ENCODE assay signal across 8 cellular contexts in the genomic region with DNA sequence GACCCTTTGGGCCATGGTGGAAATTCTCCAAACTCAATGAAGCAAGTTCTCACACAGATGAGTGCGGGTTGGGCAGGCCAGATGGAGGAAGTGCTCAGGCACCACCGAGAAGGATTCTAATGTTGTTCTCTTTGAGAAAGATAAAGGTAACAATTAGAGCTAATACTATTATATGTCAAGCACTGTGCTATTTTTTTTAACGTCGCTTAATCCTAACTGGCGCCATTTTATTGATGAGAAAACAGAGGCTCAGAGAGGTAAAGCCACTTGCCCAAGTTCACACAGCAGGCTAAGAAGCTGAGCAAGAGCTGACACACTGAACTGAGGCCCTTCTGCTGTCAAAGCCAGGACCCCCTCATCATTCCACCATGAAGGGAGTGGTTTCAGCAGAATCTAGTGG. TPM values are rescaled to one million over a fixed set of nuclear protein-coding genes. Genes with fewer than 3 reads are reported as not detected.
DNase-seq lines count a peak whose midpoint lies in the region; ATAC-seq and TF ChIP-seq lines count a peak whose summit lies in the region.

No MANE protein-coding gene starts in this region.

- H3K9me3 Mint-ChIP-seq in mesothelial cell of epicardium = no peaks in the 10 kb centered on the region

- intact Hi-C loops in body of pancreas (cut with DNase I) = no loop called here
- intact Hi-C loops in left colon (cut with DNase I, micrococcal nuclease) = no loop called here
- intact Hi-C loops in head of caudate nucleus (cut with DNase I) = no loop called here

- H3K27ac Mint-ChIP-seq in mesothelial cell of epicardium = peak overlapping the region; percentile 52

- peak overlapping the region; percentile 90 for H3K4me3 ChIP-seq in AG04449 (ENCODE audit: low read depth, low read length)
- H3K4me3 ChIP-seq in HUES64 (ENCODE audit: low read length) = peak overlapping the region; percentile 82
- peak overlapping the region; percentile 90 to 93 for H3K4me3 ChIP-seq in body of pancreas

- no peak for ATAC-seq in body of pancreas
- no peak for ATAC-seq in left colon
- no peak for ATAC-seq in HG03280 (IDR thresholded peaks at IDR 0.05; ENCODE audit: unreplicated experiment)

- TF ChIP-seq CTCF in AG04449 (IDR thresholded peaks at IDR 0.05; ENCODE audit: insufficient read depth, low read length, missing control alignments) (no peak), body of pancreas (IDR thresholded peaks at IDR 0.05) (no peak), mesothelial cell of epicardium (IDR thresholded peaks at IDR 0.05; ENCODE audit: unreplicated experiment) (no peak)

- no peak for TF ChIP-seq POLR2A in body of pancreas (IDR thresholded peaks at IDR 0.05)

- 34% methylated on average over 4 of the region's 5 CpGs for WGBS in HUES64
- WGBS in body of pancreas, 2 donors = 20 to 31% methylated on average over 5 of the region's 5 CpGs

- peak overlapping the region; percentile 90 for H3K4me3 Mint-ChIP-seq in mesothelial cell of epicardium

- H3K9ac ChIP-seq in HUES64 (ENCODE audit: low read depth, low read length) = peak overlapping the region; percentile 81

- no peaks in the 10 kb centered on the region for H3K36me3 Mint-ChIP-seq in mesothelial cell of epicardium

- H3K4me1 ChIP-seq in HUES64 (ENCODE audit: insufficient read depth, low read length) (peaks cover 27% of the 10 kb centered on the region), body of pancreas (peaks cover 47% of the 10 kb centered on the region)

- H3K27ac ChIP-seq in HUES64 (ENCODE audit: low read depth, low read length) (no peak overlapping the region), body of pancreas (no peak overlapping the region)

- H3K27me3 ChIP-seq in HUES64 (ENCODE audit: insufficient read depth, low read length) (no peaks in the 10 kb centered on the region), body of pancreas (no peaks in the 10 kb centered on the region)

- peaks cover 51% of the 10 kb centered on the region for H3K4me1 Mint-ChIP-seq in mesothelial cell of epicardium

- POLR2A ChIA-PET in AG04449 (lab: Yijun Ruan, JAX) = interaction anchor here (2.3 kb wide), 1 partner anchor 125 kb away, joined by 9 read pairs; the partner anchor contains the start of gene PSMC4

- CTCF ChIA-PET in AG04449 (lab: Yijun Ruan, JAX) = interaction anchor here (0.9 to 8.7 kb wide), 18 partner anchors 10 to 294 kb away, joined by 3 to 124 read pairs (median 8); partner anchors contain the start of genes DYRK1B and PSMC4

- H3K9me3 ChIP-seq in HUES64 (ENCODE audit: insufficient read depth, low read depth, low read length) (no peaks in the 10 kb centered on the region), body of pancreas (no peaks in the 10 kb centered on the region)

- DNase-seq in AG04449 (ENCODE audit: low read depth, low spot score) (no peak), body of pancreas (no peak), mesothelial cell of epicardium (ENCODE audit: low spot score in 2 of 2, unreplicated experiment in 2 of 2) (no peak), left colon (no peak), head of caudate nucleus (no peak)
- DNase-seq in stimulated activated CD4-positive, alpha-beta T cell treated with anti-CD3 and anti-CD28 coated beads, Interleukin-15, amount 100 ng/mL, for 24 hours = no peak

- no peaks in the 10 kb centered on the region for H3K27me3 Mint-ChIP-seq in mesothelial cell of epicardium (ENCODE audit: low read depth)

- peaks cover 9% of the 10 kb centered on the region for H3K36me3 ChIP-seq in HUES64 (ENCODE audit: insufficient read depth, low read length)
- no peaks in the 10 kb centered on the region for H3K36me3 ChIP-seq in body of pancreas (replicated peaks in 1 of 2; ENCODE audit: insufficient read depth in 1 of 2, low read depth in 2 of 2)

RNA-seq across cellular contexts. Expression of gene FBL, which starts 1.0 kb away (rescaled TPM):
- polyA plus RNA-seq in HUES64 (2013, experiment 1 of 2) = 368 TPM
- polyA plus RNA-seq in HUES64 (2013, experiment 2 of 2) = 378 TPM
- total RNA-seq in body of pancreas (100 to 1,000 TPM in 1 of 2 donors, 10 to 100 TPM in 1; 90.3 to 118 TPM), mesothelial cell of epicardium (273 to 278 TPM (median 274 TPM) in 3 replicates), left colon (100 to 1,000 TPM; 128 to 166 TPM)

RNA-seq across cellular contexts. Expression of gene DYRK1B, which starts 11.2 kb away (rescaled TPM):
- 9.5 TPM for polyA plus RNA-seq in HUES64 (2013, experiment 1 of 2)
- polyA plus RNA-seq in HUES64 (2013, experiment 2 of 2) = 12.9 TPM
- total RNA-seq in body of pancreas (10 to 100 TPM; 11.9 to 21.1 TPM), mesothelial cell of epicardium (54.0 to 60.2 TPM (median 54.7 TPM) in 3 replicates), left colon (10 to 100 TPM in 1 of 2 donors, 1 to 10 TPM in 1; 7.6 to 16.3 TPM)
